In genomic region chr10:102269017-102269416, GRCh38 we compare ENCODE assay signal across 10 cellular contexts.
DNase-seq lines count a peak whose midpoint lies in the region; ATAC-seq and TF ChIP-seq lines count a peak whose summit lies in the region.
"Had no signal": no experiment of that assay in that cellular context is flagged by ENCODE, and none has a peak within 500 bp of the region (broad histone marks: within the 10 kb centered on the region; RNA-seq: fewer than 3 reads in every experiment).

No MANE protein-coding gene starts in this region.

- H3K9me3 Mint-ChIP-seq in effector memory CD8-positive, alpha-beta T cell, result no peaks in the 10 kb centered on the region
- H3K9me3 Mint-ChIP-seq in nephron, result no peaks in the 10 kb centered on the region

- no peaks in the 10 kb centered on the region for H3K27me3 Mint-ChIP-seq in effector memory CD8-positive, alpha-beta T cell
- no peaks in the 10 kb centered on the region for H3K27me3 Mint-ChIP-seq in nephron (ENCODE audit: low read depth)

- no peak for TF ChIP-seq CTCF in nephron (IDR thresholded peaks at IDR 0.05; ENCODE audit: unreplicated experiment in 3 of 3)
- no peak for TF ChIP-seq CTCF in GM20000 (IDR thresholded peaks at IDR 0.05; ENCODE audit: extremely low read depth, missing control alignments)

- no peak overlapping the region for H3K4me3 Mint-ChIP-seq in effector memory CD8-positive, alpha-beta T cell
- H3K4me3 Mint-ChIP-seq in nephron, result peak overlapping the region in 1 of 3 experiments; percentile 29

- no peak for ATAC-seq in effector memory CD8-positive, alpha-beta T cell (replicated peaks)
- ATAC-seq in HG02678 (IDR thresholded peaks at IDR 0.05; ENCODE audit: unreplicated experiment), result no peak

- H3K27ac Mint-ChIP-seq in effector memory CD8-positive, alpha-beta T cell, result peak overlapping the region; percentile 12 to 75
- peak overlapping the region in 2 of 3 experiments; percentile 58 to 88 for H3K27ac Mint-ChIP-seq in nephron

- H3K4me1 Mint-ChIP-seq in effector memory CD8-positive, alpha-beta T cell (ENCODE audit: low read depth in 2 of 2), result peaks cover 25 to 58% of the 10 kb centered on the region in 2 donors
- H3K4me1 Mint-ChIP-seq in nephron, result peaks cover 51% of the 10 kb centered on the region

- peak; percentile 5 for DNase-seq in CD1c-positive myeloid dendritic cell (ENCODE audit: extremely low spot score)
- peak; percentile 20 for DNase-seq in GM04503 (ENCODE audit: low read depth)
- no peak for DNase-seq in effector memory CD8-positive, alpha-beta T cell
- no peak for DNase-seq in NCI-H446 treated with DMSO at 0.1 percent for 48 hours (lab: John Stamatoyannopoulos, UW)
- no peak for DNase-seq in GM20000 (ENCODE audit: low spot score)
- no peak for DNase-seq in amniotic stem cell (lab: John Stamatoyannopoulos, UW)
- DNase-seq: dorsolateral prefrontal cortex, NCI-H2029 had no signal

- H3K36me3 Mint-ChIP-seq in effector memory CD8-positive, alpha-beta T cell (ENCODE audit: insufficient read depth), result peaks cover 5% of the 10 kb centered on the region
- peaks cover 26% of the 10 kb centered on the region for H3K36me3 Mint-ChIP-seq in nephron (ENCODE audit: low read depth)

Comparison
In these comparisons a context has a peak if more than half of its experiments do, and no peak if none do; other contexts are left out.
1. DNase-seq: peak in CD1c-positive myeloid dendritic cell (single experiment) and GM04503 (single experiment); none in effector memory CD8-positive, alpha-beta T cell (0 of 3), NCI-H446 treated with DMSO at 0.1 percent for 48 hours (single experiment), GM20000 (single experiment) and amniotic stem cell (single experiment).